1 cellular context compared by ENCODE assay signal in the genomic region with DNA sequence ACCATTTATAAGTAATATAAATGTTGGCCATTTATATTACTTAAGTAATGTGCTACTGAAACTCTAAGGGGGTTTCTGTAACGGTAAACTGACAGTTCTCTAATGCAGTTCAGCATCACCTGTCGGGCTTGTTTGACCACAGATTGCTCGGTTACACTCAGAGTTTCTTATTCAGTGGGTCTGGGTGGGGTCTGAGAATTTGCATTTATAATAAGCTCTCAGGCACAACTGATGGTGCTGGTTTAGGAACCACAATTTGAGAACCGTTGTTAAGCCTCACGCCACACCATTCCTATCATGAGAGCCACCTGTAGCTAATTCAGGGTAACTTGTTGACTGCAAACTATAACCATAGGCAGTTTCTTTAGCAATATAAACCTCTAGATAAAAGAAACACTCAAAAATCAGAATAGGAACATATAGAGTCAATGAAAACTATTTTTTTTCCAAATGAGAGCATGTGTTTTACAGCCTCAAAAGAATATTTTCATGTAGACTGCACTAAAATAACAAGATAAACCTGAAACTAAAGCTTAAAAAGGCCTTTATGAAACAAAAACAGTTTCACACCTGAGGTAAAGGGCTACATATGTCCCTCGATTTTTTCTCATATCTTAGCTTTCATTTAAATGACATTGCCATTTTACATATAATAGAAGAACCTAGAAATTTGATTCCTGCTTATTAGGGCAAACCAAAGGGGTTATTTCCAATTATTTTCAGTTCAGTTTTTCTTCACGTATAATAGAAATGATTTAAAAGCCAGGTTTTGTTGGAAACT.
TF ChIP-seq lines count a peak whose summit lies in the region.

No MANE protein-coding gene starts in this region.

TF ChIP-seq in GM23338, 12 proteins besides CTCF, POLR2A, EP300 and RAD21 (continued from another document):
- TF ChIP-seq, protein P1, sequence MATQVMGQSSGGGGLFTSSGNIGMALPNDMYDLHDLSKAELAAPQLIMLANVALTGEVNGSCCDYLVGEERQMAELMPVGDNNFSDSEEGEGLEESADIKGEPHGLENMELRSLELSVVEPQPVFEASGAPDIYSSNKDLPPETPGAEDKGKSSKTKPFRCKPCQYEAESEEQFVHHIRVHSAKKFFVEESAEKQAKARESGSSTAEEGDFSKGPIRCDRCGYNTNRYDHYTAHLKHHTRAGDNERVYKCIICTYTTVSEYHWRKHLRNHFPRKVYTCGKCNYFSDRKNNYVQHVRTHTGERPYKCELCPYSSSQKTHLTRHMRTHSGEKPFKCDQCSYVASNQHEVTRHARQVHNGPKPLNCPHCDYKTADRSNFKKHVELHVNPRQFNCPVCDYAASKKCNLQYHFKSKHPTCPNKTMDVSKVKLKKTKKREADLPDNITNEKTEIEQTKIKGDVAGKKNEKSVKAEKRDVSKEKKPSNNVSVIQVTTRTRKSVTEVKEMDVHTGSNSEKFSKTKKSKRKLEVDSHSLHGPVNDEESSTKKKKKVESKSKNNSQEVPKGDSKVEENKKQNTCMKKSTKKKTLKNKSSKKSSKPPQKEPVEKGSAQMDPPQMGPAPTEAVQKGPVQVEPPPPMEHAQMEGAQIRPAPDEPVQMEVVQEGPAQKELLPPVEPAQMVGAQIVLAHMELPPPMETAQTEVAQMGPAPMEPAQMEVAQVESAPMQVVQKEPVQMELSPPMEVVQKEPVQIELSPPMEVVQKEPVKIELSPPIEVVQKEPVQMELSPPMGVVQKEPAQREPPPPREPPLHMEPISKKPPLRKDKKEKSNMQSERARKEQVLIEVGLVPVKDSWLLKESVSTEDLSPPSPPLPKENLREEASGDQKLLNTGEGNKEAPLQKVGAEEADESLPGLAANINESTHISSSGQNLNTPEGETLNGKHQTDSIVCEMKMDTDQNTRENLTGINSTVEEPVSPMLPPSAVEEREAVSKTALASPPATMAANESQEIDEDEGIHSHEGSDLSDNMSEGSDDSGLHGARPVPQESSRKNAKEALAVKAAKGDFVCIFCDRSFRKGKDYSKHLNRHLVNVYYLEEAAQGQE (IDR thresholded peaks at IDR 0.05; ENCODE audit: unreplicated experiment) = no peak
- TF ChIP-seq ZNF114 (CRISPR knock-in tag; IDR thresholded peaks at IDR 0.05) (no peak), CREB1 (CRISPR knock-in tag; IDR thresholded peaks at IDR 0.05; ENCODE audit: low read depth) (no peak), JUNB (IDR thresholded peaks at IDR 0.05; ENCODE audit: unreplicated experiment) (no peak), ZNF331 (CRISPR knock-in tag; IDR thresholded peaks at IDR 0.05; ENCODE audit: low read depth) (no peak), STAT1 (IDR thresholded peaks at IDR 0.05; ENCODE audit: unreplicated experiment) (no peak), POLR2AphosphoS5 (IDR thresholded peaks at IDR 0.05; ENCODE audit: low read depth) (no peak)
- TF ChIP-seq, protein P2, sequence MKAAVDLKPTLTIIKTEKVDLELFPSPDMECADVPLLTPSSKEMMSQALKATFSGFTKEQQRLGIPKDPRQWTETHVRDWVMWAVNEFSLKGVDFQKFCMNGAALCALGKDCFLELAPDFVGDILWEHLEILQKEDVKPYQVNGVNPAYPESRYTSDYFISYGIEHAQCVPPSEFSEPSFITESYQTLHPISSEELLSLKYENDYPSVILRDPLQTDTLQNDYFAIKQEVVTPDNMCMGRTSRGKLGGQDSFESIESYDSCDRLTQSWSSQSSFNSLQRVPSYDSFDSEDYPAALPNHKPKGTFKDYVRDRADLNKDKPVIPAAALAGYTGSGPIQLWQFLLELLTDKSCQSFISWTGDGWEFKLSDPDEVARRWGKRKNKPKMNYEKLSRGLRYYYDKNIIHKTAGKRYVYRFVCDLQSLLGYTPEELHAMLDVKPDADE (IDR thresholded peaks at IDR 0.05) = no peak
- TF ChIP-seq, protein P3, sequence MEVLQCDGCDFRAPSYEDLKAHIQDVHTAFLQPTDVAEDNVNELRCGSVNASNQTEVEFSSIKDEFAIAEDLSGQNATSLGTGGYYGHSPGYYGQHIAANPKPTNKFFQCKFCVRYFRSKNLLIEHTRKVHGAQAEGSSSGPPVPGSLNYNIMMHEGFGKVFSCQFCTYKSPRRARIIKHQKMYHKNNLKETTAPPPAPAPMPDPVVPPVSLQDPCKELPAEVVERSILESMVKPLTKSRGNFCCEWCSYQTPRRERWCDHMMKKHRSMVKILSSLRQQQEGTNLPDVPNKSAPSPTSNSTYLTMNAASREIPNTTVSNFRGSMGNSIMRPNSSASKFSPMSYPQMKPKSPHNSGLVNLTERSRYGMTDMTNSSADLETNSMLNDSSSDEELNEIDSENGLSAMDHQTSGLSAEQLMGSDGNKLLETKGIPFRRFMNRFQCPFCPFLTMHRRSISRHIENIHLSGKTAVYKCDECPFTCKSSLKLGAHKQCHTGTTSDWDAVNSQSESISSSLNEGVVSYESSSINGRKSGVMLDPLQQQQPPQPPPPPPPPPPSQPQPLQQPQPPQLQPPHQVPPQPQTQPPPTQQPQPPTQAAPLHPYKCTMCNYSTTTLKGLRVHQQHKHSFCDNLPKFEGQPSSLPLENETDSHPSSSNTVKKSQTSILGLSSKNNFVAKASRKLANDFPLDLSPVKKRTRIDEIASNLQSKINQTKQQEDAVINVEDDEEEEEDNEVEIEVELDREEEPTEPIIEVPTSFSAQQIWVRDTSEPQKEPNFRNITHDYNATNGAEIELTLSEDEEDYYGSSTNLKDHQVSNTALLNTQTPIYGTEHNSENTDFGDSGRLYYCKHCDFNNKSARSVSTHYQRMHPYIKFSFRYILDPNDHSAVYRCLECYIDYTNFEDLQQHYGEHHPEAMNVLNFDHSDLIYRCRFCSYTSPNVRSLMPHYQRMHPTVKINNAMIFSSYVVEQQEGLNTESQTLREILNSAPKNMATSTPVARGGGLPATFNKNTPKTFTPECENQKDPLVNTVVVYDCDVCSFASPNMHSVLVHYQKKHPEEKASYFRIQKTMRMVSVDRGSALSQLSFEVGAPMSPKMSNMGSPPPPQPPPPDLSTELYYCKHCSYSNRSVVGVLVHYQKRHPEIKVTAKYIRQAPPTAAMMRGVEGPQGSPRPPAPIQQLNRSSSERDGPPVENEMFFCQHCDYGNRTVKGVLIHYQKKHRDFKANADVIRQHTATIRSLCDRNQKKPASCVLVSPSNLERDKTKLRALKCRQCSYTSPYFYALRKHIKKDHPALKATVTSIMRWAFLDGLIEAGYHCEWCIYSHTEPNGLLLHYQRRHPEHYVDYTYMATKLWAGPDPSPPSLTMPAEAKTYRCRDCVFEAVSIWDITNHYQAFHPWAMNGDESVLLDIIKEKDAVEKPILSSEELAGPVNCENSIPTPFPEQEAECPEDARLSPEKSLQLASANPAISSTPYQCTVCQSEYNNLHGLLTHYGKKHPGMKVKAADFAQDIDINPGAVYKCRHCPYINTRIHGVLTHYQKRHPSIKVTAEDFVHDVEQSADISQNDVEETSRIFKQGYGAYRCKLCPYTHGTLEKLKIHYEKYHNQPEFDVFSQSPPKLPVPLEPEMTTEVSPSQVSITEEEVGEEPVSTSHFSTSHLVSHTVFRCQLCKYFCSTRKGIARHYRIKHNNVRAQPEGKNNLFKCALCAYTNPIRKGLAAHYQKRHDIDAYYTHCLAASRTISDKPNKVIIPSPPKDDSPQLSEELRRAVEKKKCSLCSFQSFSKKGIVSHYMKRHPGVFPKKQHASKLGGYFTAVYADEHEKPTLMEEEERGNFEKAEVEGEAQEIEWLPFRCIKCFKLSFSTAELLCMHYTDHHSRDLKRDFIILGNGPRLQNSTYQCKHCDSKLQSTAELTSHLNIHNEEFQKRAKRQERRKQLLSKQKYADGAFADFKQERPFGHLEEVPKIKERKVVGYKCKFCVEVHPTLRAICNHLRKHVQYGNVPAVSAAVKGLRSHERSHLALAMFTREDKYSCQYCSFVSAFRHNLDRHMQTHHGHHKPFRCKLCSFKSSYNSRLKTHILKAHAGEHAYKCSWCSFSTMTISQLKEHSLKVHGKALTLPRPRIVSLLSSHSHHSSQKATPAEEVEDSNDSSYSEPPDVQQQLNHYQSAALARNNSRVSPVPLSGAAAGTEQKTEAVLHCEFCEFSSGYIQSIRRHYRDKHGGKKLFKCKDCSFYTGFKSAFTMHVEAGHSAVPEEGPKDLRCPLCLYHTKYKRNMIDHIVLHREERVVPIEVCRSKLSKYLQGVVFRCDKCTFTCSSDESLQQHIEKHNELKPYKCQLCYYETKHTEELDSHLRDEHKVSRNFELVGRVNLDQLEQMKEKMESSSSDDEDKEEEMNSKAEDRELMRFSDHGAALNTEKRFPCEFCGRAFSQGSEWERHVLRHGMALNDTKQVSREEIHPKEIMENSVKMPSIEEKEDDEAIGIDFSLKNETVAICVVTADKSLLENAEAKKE (CRISPR knock-in tag; IDR thresholded peaks at IDR 0.05) = no peak
